In the genomic region with DNA sequence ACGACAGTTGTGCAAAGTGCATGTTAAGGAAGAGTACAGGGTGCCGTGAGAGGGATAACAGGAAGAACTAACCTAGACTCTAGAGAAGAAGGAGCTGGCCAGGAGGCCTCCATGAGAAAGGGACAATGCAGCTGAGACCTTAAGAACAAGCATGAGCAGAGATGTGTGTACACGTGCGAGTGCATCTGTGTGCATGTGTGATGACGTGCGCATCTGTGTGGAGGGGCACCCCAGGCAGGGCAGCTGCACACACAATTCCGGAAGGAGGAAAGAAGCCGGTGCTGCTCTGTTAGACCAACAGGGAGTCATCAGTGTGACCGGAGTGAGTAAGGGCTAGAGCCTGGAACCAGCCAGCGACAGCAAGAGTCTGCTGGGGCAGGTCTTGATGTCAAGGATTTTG, we compare ENCODE assay signal across 35 cellular contexts. TPM values are rescaled to one million over a fixed set of nuclear protein-coding genes. Genes with fewer than 3 reads are reported as not detected.
"Had no signal": no experiment of that assay in that cellular context is flagged by ENCODE, and none has a peak within 500 bp of the region (broad histone marks: within the 10 kb centered on the region; RNA-seq: fewer than 3 reads in every experiment).

No MANE protein-coding gene starts in this region.

- H3K4me1 ChIP-seq: esophagus squamous epithelium, gastrocnemius medialis, heart right ventricle, left lung, lower lobe of right lung had no signal

- H3K36me3 ChIP-seq: esophagus squamous epithelium, gastrocnemius medialis, heart right ventricle, left lung, lower lobe of right lung had no signal

- DNase-seq: dermis blood vessel endothelial cell; dorsolateral prefrontal cortex; effector CD4-positive, alpha-beta T cell; effector memory CD8-positive, alpha-beta T cell; endodermal cell; erythroblast; esophagus squamous epithelium; foreskin fibroblast; foreskin melanocyte; gastrocnemius medialis; glutamatergic neuron; head of caudate nucleus; heart right ventricle; hippocampal formation; immature natural killer cell; left cardiac atrium; left lung; left ventricle myocardium superior; lower lobe of right lung; mesenchymal stem cell; mucosa of descending colon had no signal

- ATAC-seq: effector memory CD8-positive, alpha-beta T cell; esophagus mucosa; gastrocnemius medialis; heart right ventricle; left cardiac atrium; left lung; left ventricle myocardium superior; lower lobe of right lung; mucosa of descending colon had no signal

- FAIRE-seq: colon, endometrium, keratinocyte had no signal

- H3K4me3 ChIP-seq: coronary artery, dorsolateral prefrontal cortex, esophagus squamous epithelium, gastrocnemius medialis, heart right ventricle, left lung, lower lobe of right lung, mucosa of descending colon had no signal

- H3K27ac ChIP-seq: coronary artery, dorsolateral prefrontal cortex, epithelial cell of prostate, esophagus squamous epithelium, gastrocnemius medialis, heart right ventricle, left lung, lower lobe of right lung had no signal

- H3K9me3 ChIP-seq: esophagus squamous epithelium, gastrocnemius medialis, heart right ventricle, left lung, lower lobe of right lung, mucosa of descending colon had no signal

- H3K27me3 ChIP-seq: dorsolateral prefrontal cortex, gastrocnemius medialis, heart right ventricle had no signal

RNA-seq across cellular contexts. Expression of a gene that starts 7.6 kb away (rescaled TPM):
- total RNA-seq: kidney epithelial cell, mesothelial cell of epicardium, myocyte had no signal
- polyA plus RNA-seq: keratinocyte had no signal

RNA-seq across cellular contexts. Expression of a gene that starts 43.3 kb away (rescaled TPM):
- total RNA-seq: esophagus mucosa, esophagus squamous epithelium, gastrocnemius medialis, glomerular endothelial cell, heart right ventricle, kidney epithelial cell, left cardiac atrium, left lung, left ventricle myocardium superior, lower lobe of right lung, lung microvascular endothelial cell, mesenteric fat pad, myocyte had no signal
- polyA plus RNA-seq: heart right ventricle, keratinocyte had no signal

RNA-seq across cellular contexts. Expression of a gene that starts 44.4 kb away (rescaled TPM):
- total RNA-seq: dermis blood vessel endothelial cell, endodermal cell, esophagus mucosa, gastrocnemius medialis, glomerular endothelial cell, kidney epithelial cell, left cardiac atrium, left ventricle myocardium superior, lung microvascular endothelial cell, mesenteric fat pad, mesothelial cell of epicardium, mucosa of descending colon, myocyte had no signal
- polyA plus RNA-seq: heart right ventricle, keratinocyte had no signal

RNA-seq across cellular contexts. Expression of a gene that starts 48.9 kb away (rescaled TPM):
- total RNA-seq: cerebellum, esophagus mucosa, gastrocnemius medialis, glomerular endothelial cell, kidney epithelial cell, left lung, lower leg skin, lower lobe of right lung, lung microvascular endothelial cell, mesenteric fat pad, mesothelial cell of epicardium, myocyte had no signal
- polyA plus RNA-seq: heart right ventricle, keratinocyte had no signal
